7 cellular contexts compared by ENCODE assay signal in genomic region chr16:33839157-33839556, GRCh38.
DNase-seq lines count a peak whose midpoint lies in the region; ATAC-seq and TF ChIP-seq lines count a peak whose summit lies in the region.
"Not testable (repeated sequence)": the region's sequence is repeated elsewhere in the genome, so short reads cannot be mapped to it uniquely, and the experiment has no call there.

No MANE protein-coding gene starts in this region.

- H3K9me3 ChIP-seq in CD8-positive, alpha-beta T cell (ENCODE audit: low read length); naive thymus-derived CD4-positive, alpha-beta T cell (ENCODE audit: control insufficient read depth in 2 of 3, low read length in 3 of 3): not testable (repeated sequence)

- not testable (repeated sequence) for H3K4me3 ChIP-seq in CD8-positive, alpha-beta T cell (ENCODE audit: low read depth, low read length); naive thymus-derived CD4-positive, alpha-beta T cell (ENCODE audit: low read length)

- not testable (repeated sequence) for H3K4me3 Mint-ChIP-seq in CD8-positive, alpha-beta T cell; T-cell; activated CD8-positive, alpha-beta T cell treated with anti-CD3 and anti-CD28 coated beads for 36 hours; activated T-helper 17 cell treated with anti-CD3 and anti-CD28 coated beads, Interleukin-2, amount 50 U/mL, for 72 hours; central memory CD8-positive, alpha-beta T cell; naive thymus-derived CD4-positive, alpha-beta T cell; stimulated activated effector memory CD8-positive, alpha-beta T cell treated with anti-CD3 and anti-CD28 coated beads, Interleukin-12 subunit alpha, Interleukin-12 subunit beta, amount 100 ng/mL, for 72 hours

- not testable (repeated sequence) for H3K27me3 ChIP-seq in CD8-positive, alpha-beta T cell (ENCODE audit: insufficient read depth, low read length); naive thymus-derived CD4-positive, alpha-beta T cell (ENCODE audit: control insufficient read depth in 2 of 2, insufficient read depth in 2 of 2, low read length in 2 of 2)

- H3K9me3 Mint-ChIP-seq in CD8-positive, alpha-beta T cell; T-cell; activated CD8-positive, alpha-beta T cell treated with anti-CD3 and anti-CD28 coated beads for 36 hours; activated T-helper 17 cell treated with anti-CD3 and anti-CD28 coated beads, Interleukin-2, amount 50 U/mL, for 72 hours; central memory CD8-positive, alpha-beta T cell; naive thymus-derived CD4-positive, alpha-beta T cell; stimulated activated effector memory CD8-positive, alpha-beta T cell treated with anti-CD3 and anti-CD28 coated beads, Interleukin-12 subunit alpha, Interleukin-12 subunit beta, amount 100 ng/mL, for 72 hours: not testable (repeated sequence)

- H3K27me3 Mint-ChIP-seq in CD8-positive, alpha-beta T cell (ENCODE audit: low read depth); T-cell; activated CD8-positive, alpha-beta T cell treated with anti-CD3 and anti-CD28 coated beads for 36 hours; activated T-helper 17 cell treated with anti-CD3 and anti-CD28 coated beads, Interleukin-2, amount 50 U/mL, for 72 hours; central memory CD8-positive, alpha-beta T cell; naive thymus-derived CD4-positive, alpha-beta T cell: not testable (repeated sequence)

- not testable (repeated sequence) for H3K4me1 ChIP-seq in CD8-positive, alpha-beta T cell (ENCODE audit: insufficient read depth, low read length); naive thymus-derived CD4-positive, alpha-beta T cell (ENCODE audit: control insufficient read depth in 2 of 2, insufficient read depth in 2 of 2, low read length in 2 of 2)

- CTCF ChIA-PET in CD8-positive, alpha-beta T cell (lab: Charles Lee); T-cell (lab: Charles Lee); activated CD8-positive, alpha-beta T cell treated with anti-CD3 and anti-CD28 coated beads for 36 hours (lab: Charles Lee); naive thymus-derived CD4-positive, alpha-beta T cell (lab: Charles Lee): not testable (repeated sequence)

- intact Hi-C loops in CD8-positive, alpha-beta T cell (cut with DNase I, micrococcal nuclease); activated CD8-positive, alpha-beta T cell treated with anti-CD3 and anti-CD28 coated beads for 36 hours (cut with micrococcal nuclease); naive thymus-derived CD4-positive, alpha-beta T cell (cut with micrococcal nuclease): not testable (repeated sequence)

- H3K27ac ChIP-seq in CD8-positive, alpha-beta T cell (ENCODE audit: low read depth, low read length); naive thymus-derived CD4-positive, alpha-beta T cell (ENCODE audit: low read depth, low read length): not testable (repeated sequence)

- POLR2A ChIA-PET in CD8-positive, alpha-beta T cell (lab: Charles Lee); T-cell (lab: Charles Lee); activated CD8-positive, alpha-beta T cell treated with anti-CD3 and anti-CD28 coated beads for 36 hours (lab: Charles Lee); naive thymus-derived CD4-positive, alpha-beta T cell (lab: Charles Lee): not testable (repeated sequence)

- not testable (repeated sequence) for H3K27ac Mint-ChIP-seq in CD8-positive, alpha-beta T cell; T-cell; activated CD8-positive, alpha-beta T cell treated with anti-CD3 and anti-CD28 coated beads for 36 hours; activated T-helper 17 cell treated with anti-CD3 and anti-CD28 coated beads, Interleukin-2, amount 50 U/mL, for 72 hours; central memory CD8-positive, alpha-beta T cell (ENCODE audit: low read depth); naive thymus-derived CD4-positive, alpha-beta T cell; stimulated activated effector memory CD8-positive, alpha-beta T cell treated with anti-CD3 and anti-CD28 coated beads, Interleukin-12 subunit alpha, Interleukin-12 subunit beta, amount 100 ng/mL, for 72 hours

- H3K36me3 ChIP-seq in CD8-positive, alpha-beta T cell (ENCODE audit: insufficient read depth, low read length); naive thymus-derived CD4-positive, alpha-beta T cell (ENCODE audit: control insufficient read depth in 2 of 3, insufficient read depth in 3 of 3, low read length in 3 of 3): not testable (repeated sequence)

- peak; percentile 49 for ATAC-seq in CD8-positive, alpha-beta T cell
- ATAC-seq in T-cell (replicated peaks in 1 of 4) = peak in 3 of 4 experiments; percentile 27 to 87 (median 73)
- peak; percentile 67 for ATAC-seq in activated CD8-positive, alpha-beta T cell treated with anti-CD3 and anti-CD28 coated beads for 36 hours
- ATAC-seq in activated T-helper 17 cell treated with anti-CD3 and anti-CD28 coated beads, Interleukin-2, amount 50 U/mL, for 72 hours (replicated peaks) = peak; percentile 69
- peak; percentile 40 for ATAC-seq in central memory CD8-positive, alpha-beta T cell (replicated peaks; ENCODE audit: extremely low read depth, poor library complexity, severe bottlenecking)
- peak; percentile 20 for ATAC-seq in naive thymus-derived CD4-positive, alpha-beta T cell
- peak; percentile 42 for ATAC-seq in stimulated activated effector memory CD8-positive, alpha-beta T cell treated with anti-CD3 and anti-CD28 coated beads, Interleukin-12 subunit alpha, Interleukin-12 subunit beta, amount 100 ng/mL, for 72 hours

- not testable (repeated sequence) for H3K36me3 Mint-ChIP-seq in CD8-positive, alpha-beta T cell; T-cell; activated CD8-positive, alpha-beta T cell treated with anti-CD3 and anti-CD28 coated beads for 36 hours (ENCODE audit: low read depth); activated T-helper 17 cell treated with anti-CD3 and anti-CD28 coated beads, Interleukin-2, amount 50 U/mL, for 72 hours (ENCODE audit: low read depth); central memory CD8-positive, alpha-beta T cell (ENCODE audit: insufficient read depth); naive thymus-derived CD4-positive, alpha-beta T cell; stimulated activated effector memory CD8-positive, alpha-beta T cell treated with anti-CD3 and anti-CD28 coated beads, Interleukin-12 subunit alpha, Interleukin-12 subunit beta, amount 100 ng/mL, for 72 hours

- H3K4me1 Mint-ChIP-seq in CD8-positive, alpha-beta T cell (ENCODE audit: low read depth); T-cell; activated CD8-positive, alpha-beta T cell treated with anti-CD3 and anti-CD28 coated beads for 36 hours (ENCODE audit: low read depth); activated T-helper 17 cell treated with anti-CD3 and anti-CD28 coated beads, Interleukin-2, amount 50 U/mL, for 72 hours; central memory CD8-positive, alpha-beta T cell; naive thymus-derived CD4-positive, alpha-beta T cell; stimulated activated effector memory CD8-positive, alpha-beta T cell treated with anti-CD3 and anti-CD28 coated beads, Interleukin-12 subunit alpha, Interleukin-12 subunit beta, amount 100 ng/mL, for 72 hours: not testable (repeated sequence)

- TF ChIP-seq CTCF in CD8-positive, alpha-beta T cell (IDR thresholded peaks at IDR 0.05); activated CD8-positive, alpha-beta T cell treated with anti-CD3 and anti-CD28 coated beads for 36 hours (IDR thresholded peaks at IDR 0.05): not testable (repeated sequence)

- DNase-seq in CD8-positive, alpha-beta T cell; T-cell; activated CD8-positive, alpha-beta T cell treated with anti-CD3 and anti-CD28 coated beads for 36 hours; central memory CD8-positive, alpha-beta T cell (ENCODE audit: low spot score in 2 of 2); naive thymus-derived CD4-positive, alpha-beta T cell; stimulated activated effector memory CD8-positive, alpha-beta T cell treated with anti-CD3 and anti-CD28 coated beads, Interleukin-12 subunit alpha, Interleukin-12 subunit beta, amount 100 ng/mL, for 72 hours (ENCODE audit: low spot score in 2 of 2): not testable (repeated sequence)

Comparison
In these comparisons a context has a peak if more than half of its experiments do, and no peak if none do; other contexts are left out.
1. ATAC-seq: peak in every context shown above with its lines; median percentile 73 in T-cell; 69 in activated T-helper 17 cell treated with anti-CD3 and anti-CD28 coated beads, Interleukin-2, amount 50 U/mL, for 72 hours; 67 in activated CD8-positive, alpha-beta T cell treated with anti-CD3 and anti-CD28 coated beads for 36 hours; 49 in CD8-positive, alpha-beta T cell; 42 in stimulated activated effector memory CD8-positive, alpha-beta T cell treated with anti-CD3 and anti-CD28 coated beads, Interleukin-12 subunit alpha, Interleukin-12 subunit beta, amount 100 ng/mL, for 72 hours; 40 in central memory CD8-positive, alpha-beta T cell; 20 in naive thymus-derived CD4-positive, alpha-beta T cell.